24 cellular contexts compared by ENCODE assay signal in genomic region chr1:54114955-54115354, GRCh38. TPM values are rescaled to one million over a fixed set of nuclear protein-coding genes. Genes with fewer than 3 reads are reported as not detected.
"Had no signal": no experiment of that assay in that cellular context is flagged by ENCODE, and none has a peak within 500 bp of the region (broad histone marks: within the 10 kb centered on the region; RNA-seq: fewer than 3 reads in every experiment).

No MANE protein-coding gene starts in this region.

- H3K27me3 ChIP-seq: hepatocyte, right lobe of liver, testis had no signal

- DNase-seq: activated CD4-positive, alpha-beta memory T cell treated with anti-CD3 and anti-CD28 coated beads for 36 hours; activated CD4-positive, alpha-beta T cell treated with anti-CD3 and anti-CD28 coated beads for 48 hours; activated naive CD4-positive, alpha-beta T cell treated with anti-CD3 and anti-CD28 coated beads, Interleukin-2, amount 50 U/mL, for 16 hours; activated T-cell treated with anti-CD3 and anti-CD28 coated beads, Interleukin-2, amount 50 U/mL, for 48 hours; aorta; effector CD4-positive, alpha-beta T cell; foreskin fibroblast; glutamatergic neuron; immature natural killer cell; kidney glomerular epithelial cell; left ventricle myocardium superior; mammary epithelial cell; nucleus accumbens; right lobe of liver; stimulated activated CD4-positive, alpha-beta T cell treated with anti-CD3 and anti-CD28 coated beads, Interleukin-2, amount 100 ng/mL, for 48 hours; stimulated activated CD8-positive, alpha-beta memory T cell treated with anti-CD3 and anti-CD28 coated beads, Interleukin-4, amount 100 ng/mL, for 48 hours; stimulated activated naive B cell treated with anti-CD40 and anti-IgM and Interleukin-4, amounts not matched to agents 10 μg/mL and 1 μg/mL and 100 μg/mL, for 72 hours; testis had no signal

- ATAC-seq: left ventricle myocardium superior; natural killer cell treated with Interleukin-12 subunit alpha and Interleukin-12 subunit beta and Interleukin-15 and Interleukin-18, amount 100 ng/mL, for 72 hours; right lobe of liver; stimulated activated naive B cell treated with anti-CD40 and anti-IgM and Interleukin-4, amounts not matched to agents 10 μg/mL and 1 μg/mL and 100 μg/mL, for 72 hours had no signal

- H3K4me2 ChIP-seq: hepatocyte, smooth muscle cell had no signal

- H3K27ac ChIP-seq: hepatocyte, right lobe of liver, testis had no signal

- H3K4me1 ChIP-seq: right lobe of liver, testis had no signal

- H3K4me3 ChIP-seq: hepatocyte, right lobe of liver, smooth muscle cell, testis had no signal

- H2AFZ ChIP-seq: hepatocyte had no signal

- H3K36me3 ChIP-seq: right lobe of liver had no signal

- H3K9me3 ChIP-seq: right lobe of liver, testis had no signal

RNA-seq across cellular contexts. Expression of gene CDCP2, which starts 37.8 kb away (rescaled TPM):
- total RNA-seq: activated CD4-positive, alpha-beta memory T cell treated with anti-CD3 and anti-CD28 coated beads for 36 hours; cardiac septum; epithelial cell of proximal tubule; fibroblast of lung; hepatocyte; left ventricle myocardium superior; mammary epithelial cell; natural killer cell treated with Interleukin-12 subunit alpha and Interleukin-12 subunit beta and Interleukin-15 and Interleukin-18, amount 100 ng/mL, for 72 hours; right lobe of liver; smooth muscle cell had no signal
- polyA plus RNA-seq: aorta, fibroblast of lung, hepatocyte, immature natural killer cell, mammary epithelial cell, smooth muscle cell had no signal
